In genomic region chr21:33491373-33492102, GRCh38 we compare ENCODE assay signal across 8 cellular contexts. TPM values are rescaled to one million over a fixed set of nuclear protein-coding genes. Genes with fewer than 3 reads are reported as not detected.
A peak's percentile ranks its signal among the peaks of the same experiment; 100 is the strongest.
DNase-seq lines count a peak whose midpoint lies in the region; ATAC-seq and TF ChIP-seq lines count a peak whose summit lies in the region.

Gene DNAJC28 (minus strand): TSS chr21:33491716. CDS start chr21:33489393, 2,323 bp downstream.

- DNase-seq in CD1c-positive myeloid dendritic cell (ENCODE audit: extremely low spot score): peak; percentile 97
- DNase-seq in NCI-H774 (lab: John Stamatoyannopoulos, UW): peak; percentile 90
- peak; percentile 95 for DNase-seq in activated CD4-positive, alpha-beta memory T cell treated with anti-CD3 and anti-CD28 coated beads for 36 hours
- DNase-seq in lower leg skin (ENCODE audit: low spot score in 2 of 2): peak; percentile 88 to 98
- peak; percentile 90 to 92 for DNase-seq in stimulated activated CD4-positive, alpha-beta T cell treated with anti-CD3 and anti-CD28 coated beads, Interleukin-4, amount 100 ng/mL, for 48 hours (ENCODE audit: low read depth in 2 of 2)

- TF ChIP-seq POLR2A in lower leg skin (IDR thresholded peaks at IDR 0.05): no peak

- peak within 1 kb of the TSS; percentile 23 for H3K27ac ChIP-seq in duodenal mucosa (ENCODE audit: low read depth, low read length)

- no peaks in the 10 kb centered on the region for H3K27me3 ChIP-seq in duodenal mucosa (ENCODE audit: control insufficient read depth in 1 of 2, insufficient read depth in 2 of 2, low read length in 2 of 2)

- WGBS in lower leg skin, 2 donors: 1% methylated on average over 37 to 50 of the region's 52 CpGs

- H3K4me3 Mint-ChIP-seq in activated CD4-positive, alpha-beta memory T cell treated with anti-CD3 and anti-CD28 coated beads for 36 hours: peak within 1 kb of the TSS; percentile 85

- intact Hi-C loops in activated CD4-positive, alpha-beta memory T cell treated with anti-CD3 and anti-CD28 coated beads for 36 hours (cut with micrococcal nuclease): loop anchor here (1.0 kb wide), 4 partner anchors 11 to 151 kb away; partner anchors contain the start of genes DONSON, GART and ITSN1
- intact Hi-C loops in lower leg skin (cut with DNase I; ENCODE audit: low total_unique reads): no loop called here

- H3K9ac ChIP-seq in duodenal mucosa (ENCODE audit: low read depth in 1 of 2, low read length in 2 of 2): peak within 1 kb of the TSS; percentile 64 to 92

- H3K9me3 ChIP-seq in duodenal mucosa (ENCODE audit: control insufficient read depth in 1 of 2, low read length in 2 of 2): no peaks in the 10 kb centered on the region

- POLR2A ChIA-PET in activated CD4-positive, alpha-beta memory T cell treated with anti-CD3 and anti-CD28 coated beads for 36 hours (lab: Charles Lee): interaction anchor here (1.2 to 4.2 kb wide), 3 partner anchors 12 to 52 kb away, joined by 4 to 37 read pairs (median 7); partner anchors contain the start of genes GART, SON and TMEM50B

- no peaks in the 10 kb centered on the region for H3K27me3 Mint-ChIP-seq in activated CD4-positive, alpha-beta memory T cell treated with anti-CD3 and anti-CD28 coated beads for 36 hours

- peaks cover 5 to 7% of the 10 kb centered on the region in 2 donors for H3K4me1 ChIP-seq in duodenal mucosa (ENCODE audit: control insufficient read depth in 1 of 2, insufficient read depth in 2 of 2, low read length in 2 of 2)

- H3K4me1 Mint-ChIP-seq in activated CD4-positive, alpha-beta memory T cell treated with anti-CD3 and anti-CD28 coated beads for 36 hours (ENCODE audit: low read depth): peaks cover 9% of the 10 kb centered on the region

- CTCF ChIA-PET in activated CD4-positive, alpha-beta memory T cell treated with anti-CD3 and anti-CD28 coated beads for 36 hours (lab: Charles Lee): interaction anchor here (0.6 to 2.3 kb wide), 2 partner anchors 11 to 720 kb away, joined by 3 to 24 read pairs; partner anchors contain the start of genes PAXBP1 and TMEM50B

- no peaks in the 10 kb centered on the region for H3K36me3 Mint-ChIP-seq in activated CD4-positive, alpha-beta memory T cell treated with anti-CD3 and anti-CD28 coated beads for 36 hours

- H3K9me3 Mint-ChIP-seq in activated CD4-positive, alpha-beta memory T cell treated with anti-CD3 and anti-CD28 coated beads for 36 hours: no peaks in the 10 kb centered on the region

- ATAC-seq in GM19395 (IDR thresholded peaks at IDR 0.05; ENCODE audit: unreplicated experiment): peak; percentile 99
- peak; percentile 96 for ATAC-seq in HG03558 (IDR thresholded peaks at IDR 0.05; ENCODE audit: extremely low read depth, unreplicated experiment)

- H3K4me3 ChIP-seq in duodenal mucosa (ENCODE audit: low read depth in 1 of 2, low read length in 2 of 2) (peak within 1 kb of the TSS; percentile 93 to 95), lower leg skin (ENCODE audit: low read depth, poor library complexity, severe bottlenecking) (peak within 1 kb of the TSS; percentile 41)

- peak within 1 kb of the TSS; percentile 81 for H3K27ac Mint-ChIP-seq in activated CD4-positive, alpha-beta memory T cell treated with anti-CD3 and anti-CD28 coated beads for 36 hours

- no peak for TF ChIP-seq CTCF in lower leg skin (IDR thresholded peaks at IDR 0.05)

- H3K36me3 ChIP-seq in duodenal mucosa (ENCODE audit: control insufficient read depth in 1 of 2, insufficient read depth in 2 of 2, low read length in 2 of 2): no peaks in the 10 kb centered on the region

RNA-seq across cellular contexts. Expression of gene DNAJC28, which starts in this region (rescaled TPM):
- under 1 TPM; 0.67 to 0.75 TPM for total RNA-seq in activated CD4-positive, alpha-beta memory T cell treated with anti-CD3 and anti-CD28 coated beads for 36 hours
- 1 to 10 TPM in 1 of 4 donors, under 1 TPM in 3; 0.08 to 2.3 (median 0.40) TPM for total RNA-seq in lower leg skin

Comparison
In these comparisons a context has a peak if more than half of its experiments do, and no peak if none do; other contexts are left out.
1. Peak in every context shown above with its lines: DNase-seq, ATAC-seq, H3K4me3 ChIP-seq and H3K27ac ChIP-seq.
2. Peak in DNase-seq in activated CD4-positive, alpha-beta memory T cell treated with anti-CD3 and anti-CD28 coated beads for 36 hours; RNA of the gene not detected or under 1 TPM.